In genomic region chr10:107496594-107496993, GRCh38 we compare ENCODE assay signal across 23 cellular contexts.
"Had no signal": no experiment of that assay in that cellular context is flagged by ENCODE, and none has a peak within 500 bp of the region (broad histone marks: within the 10 kb centered on the region; RNA-seq: fewer than 3 reads in every experiment).

No MANE protein-coding gene starts in this region.

- H3K27me3 ChIP-seq: brain microvascular endothelial cell, esophagus muscularis mucosa, foreskin keratinocyte, neutrophil, pancreas, right lobe of liver, testis, vagina had no signal

- H3K4me1 ChIP-seq: esophagus muscularis mucosa, foreskin keratinocyte, left ventricle myocardium inferior, pancreas, right lobe of liver, testis, vagina had no signal

- H3K9me3 ChIP-seq: esophagus muscularis mucosa, left ventricle myocardium inferior, neutrophil, pancreas, right lobe of liver, testis, vagina had no signal

- H3K4me3 ChIP-seq: coronary artery, esophagus muscularis mucosa, left ventricle myocardium inferior, pancreas, right lobe of liver, testis, vagina had no signal

- H3K36me3 ChIP-seq: brain microvascular endothelial cell, esophagus muscularis mucosa, left ventricle myocardium inferior, neutrophil, pancreas, right lobe of liver, vagina had no signal

- DNase-seq: activated CD4-positive, alpha-beta T cell treated with anti-CD3 and anti-CD28 coated beads for 1 hour; activated CD4-positive, alpha-beta T cell treated with anti-CD3 and anti-CD28 coated beads, Interleukin-2, amount 50 U/mL, for 1 hour; activated CD8-positive, alpha-beta T cell treated with anti-CD3 and anti-CD28 coated beads, Interleukin-2, amount 10 ng/mL, durations not matched to agents 7 days and 5 days; activated gamma-delta T cell; activated naive CD4-positive, alpha-beta T cell treated with anti-CD3 and anti-CD28 coated beads, Interleukin-2, amount 50 U/mL, for 16 hours; activated naive CD8-positive, alpha-beta T cell treated with anti-CD3 and anti-CD28 coated beads, Interleukin-2, amount 50 U/mL, for 24 hours; anterior cingulate cortex; brain microvascular endothelial cell; foreskin keratinocyte; left ventricle myocardium inferior; midbrain; pancreas; right lobe of liver; small intestine; stimulated activated CD4-positive, alpha-beta T cell treated with anti-CD3 and anti-CD28 coated beads, Interleukin-15, amount 100 ng/mL, for 24 hours; T-helper 1 cell; testis; trophoblast cell had no signal

- ATAC-seq: activated CD8-positive, alpha-beta T cell treated with anti-CD3 and anti-CD28 coated beads, Interleukin-2, amount 10 ng/mL, durations not matched to agents 7 days and 5 days; activated naive CD8-positive, alpha-beta T cell treated with anti-CD3 and anti-CD28 coated beads, Interleukin-2, amount 50 U/mL, for 24 hours; foreskin keratinocyte; pancreas; right lobe of liver; stimulated activated memory B cell treated with anti-CD40 and anti-IgM and Interleukin-4, amounts not matched to agents 10 μg/mL and 1 μg/mL and 100 μg/mL, for 72 hours had no signal

- H3K27ac ChIP-seq: brain microvascular endothelial cell, coronary artery, esophagus muscularis mucosa, foreskin keratinocyte, left ventricle myocardium inferior, neutrophil, pancreas, right lobe of liver, testis, vagina had no signal
